8 cellular contexts compared by ENCODE assay signal in genomic region chrX:8879750-8880149, GRCh38.
DNase-seq lines count a peak whose midpoint lies in the region; TF ChIP-seq lines count a peak whose summit lies in the region.

No MANE protein-coding gene starts in this region.

- H3K27me3 ChIP-seq in CD8-positive, alpha-beta memory T cell (ENCODE audit: insufficient read depth, low read length, poor library complexity, severe bottlenecking) = no peaks in the 10 kb centered on the region
- H3K27me3 ChIP-seq in esophagus squamous epithelium = no peaks in the 10 kb centered on the region

- no peaks in the 10 kb centered on the region for H3K36me3 Mint-ChIP-seq in CD8-positive, alpha-beta memory T cell

- H3K9me3 ChIP-seq in CD8-positive, alpha-beta memory T cell (ENCODE audit: low read length) = no peaks in the 10 kb centered on the region
- H3K9me3 ChIP-seq in esophagus squamous epithelium = no peaks in the 10 kb centered on the region

- H3K4me3 ChIP-seq in CD8-positive, alpha-beta memory T cell (ENCODE audit: low read length) = no peak overlapping the region
- H3K4me3 ChIP-seq in esophagus squamous epithelium = no peak overlapping the region

- no peaks in the 10 kb centered on the region for H3K9me3 Mint-ChIP-seq in CD8-positive, alpha-beta memory T cell

- peaks cover 0 to 1% (median 0%) of the 10 kb centered on the region in 3 donors for H3K4me1 Mint-ChIP-seq in CD8-positive, alpha-beta memory T cell

- intact Hi-C loops in esophagus squamous epithelium (cut with DNase I) (no loop called here), posterior vena cava (cut with DNase I) (no loop called here)

- no peaks in the 10 kb centered on the region for H3K4me1 ChIP-seq in CD8-positive, alpha-beta memory T cell (ENCODE audit: insufficient read depth, low read length)
- no peaks in the 10 kb centered on the region for H3K4me1 ChIP-seq in esophagus squamous epithelium

- no peak overlapping the region for H3K4me3 Mint-ChIP-seq in CD8-positive, alpha-beta memory T cell

- no peak for TF ChIP-seq POLR2A in esophagus squamous epithelium (IDR thresholded peaks at IDR 0.05)

- no peak overlapping the region for H3K27ac Mint-ChIP-seq in CD8-positive, alpha-beta memory T cell

- H3K36me3 ChIP-seq in CD8-positive, alpha-beta memory T cell (ENCODE audit: insufficient read depth, low read length) = no peaks in the 10 kb centered on the region
- H3K36me3 ChIP-seq in esophagus squamous epithelium = no peaks in the 10 kb centered on the region

- POLR2A ChIA-PET in CD8-positive, alpha-beta memory T cell (lab: Charles Lee) = no interaction called here

- DNase-seq in CD8-positive, alpha-beta memory T cell = peak in 4 of 5 donors; percentile 1 to 48 (median 2)
- DNase-seq in HCEC 1CT (peak; percentile 3), esophagus squamous epithelium (lab: John Stamatoyannopoulos, UW) (no peak), posterior vena cava (ENCODE audit: low spot score) (no peak), KG1 (lab: John Stamatoyannopoulos, UW) (no peak), globus pallidus (ENCODE audit: low spot score) (no peak)
- DNase-seq in stimulated activated CD8-positive, alpha-beta memory T cell treated with anti-CD3 and anti-CD28 coated beads, Interleukin-4, amount 100 ng/mL, for 48 hours = peak; percentile 36

- 47 to 73% methylated on average over 4 of the region's 4 CpGs for WGBS in esophagus squamous epithelium, 2 donors

- CTCF ChIA-PET in CD8-positive, alpha-beta memory T cell (lab: Charles Lee) = interaction anchor here (0.6 to 1.6 kb wide), 2 partner anchors 8 to 136 kb away, joined by 3 to 6 read pairs; no protein-coding TSS in a partner anchor

- H3K27ac ChIP-seq in CD8-positive, alpha-beta memory T cell (ENCODE audit: low read depth, low read length) = no peak overlapping the region
- H3K27ac ChIP-seq in VCaP (no peak overlapping the region), esophagus squamous epithelium (no peak overlapping the region)

- peaks cover 4 to 12% of the 10 kb centered on the region in 2 donors for H3K27me3 Mint-ChIP-seq in CD8-positive, alpha-beta memory T cell

- TF ChIP-seq CTCF in VCaP (conservative IDR thresholded peaks at IDR 0.05) (0 out of 2 replicates have a peak, but pooled peaks have one; percentile 16), esophagus squamous epithelium (IDR thresholded peaks at IDR 0.05) (peak; percentile 17 to 50 (median 28))

Comparison
In these comparisons a context has a peak if more than half of its experiments do, and no peak if none do; other contexts are left out.
1. DNase-seq: peak in CD8-positive, alpha-beta memory T cell (4 of 5), HCEC 1CT (single experiment) and stimulated activated CD8-positive, alpha-beta memory T cell treated with anti-CD3 and anti-CD28 coated beads, Interleukin-4, amount 100 ng/mL, for 48 hours (single experiment); none in esophagus squamous epithelium (single experiment), posterior vena cava (single experiment), KG1 (single experiment) and globus pallidus (single experiment).